Comparison of ENCODE assay signal across 9 cellular contexts in the genomic region with DNA sequence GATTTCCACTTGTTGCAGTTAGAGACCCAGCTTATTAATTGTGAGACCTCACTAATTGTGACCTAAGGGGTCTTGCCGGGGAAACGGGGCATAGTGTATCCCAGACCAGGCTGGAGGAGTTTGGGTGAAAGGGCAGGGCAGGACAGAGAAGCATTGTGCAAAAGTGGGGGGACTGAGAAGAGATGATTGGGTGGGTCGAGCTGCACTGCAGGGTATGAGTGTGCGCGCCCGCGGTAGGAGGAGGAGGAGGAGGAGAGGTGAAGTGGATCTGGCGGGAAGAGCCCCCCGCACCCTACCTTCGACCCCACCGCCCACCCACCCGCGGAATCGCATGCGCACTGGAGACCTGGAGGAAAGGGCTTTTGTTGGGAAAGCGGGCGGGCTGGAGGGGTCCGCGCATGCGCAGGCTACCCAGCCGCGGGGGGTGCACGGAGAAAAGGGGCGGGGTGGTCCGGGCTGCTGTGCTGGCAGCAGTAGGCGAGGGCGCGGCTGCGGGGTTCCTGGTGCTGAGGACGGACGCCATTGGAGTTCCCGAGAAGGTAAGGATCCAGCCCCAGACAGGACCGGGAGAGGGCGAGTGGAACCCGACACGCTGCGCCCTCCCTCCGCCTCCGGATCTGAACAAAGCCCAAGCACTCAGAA. TPM values are rescaled to one million over a fixed set of nuclear protein-coding genes. Genes with fewer than 3 reads are reported as not detected.
A peak's percentile ranks its signal among the peaks of the same experiment; 100 is the strongest.
DNase-seq lines count a peak whose midpoint lies in the region; ATAC-seq and TF ChIP-seq lines count a peak whose summit lies in the region.
"Not testable (repeated sequence)": the region's sequence is repeated elsewhere in the genome, so short reads cannot be mapped to it uniquely, and the experiment has no call there.
"Had no signal": no experiment of that assay in that cellular context is flagged by ENCODE, and none has a peak within 500 bp of the region (broad histone marks: within the 10 kb centered on the region; RNA-seq: fewer than 3 reads in every experiment).

A gene with protein sequence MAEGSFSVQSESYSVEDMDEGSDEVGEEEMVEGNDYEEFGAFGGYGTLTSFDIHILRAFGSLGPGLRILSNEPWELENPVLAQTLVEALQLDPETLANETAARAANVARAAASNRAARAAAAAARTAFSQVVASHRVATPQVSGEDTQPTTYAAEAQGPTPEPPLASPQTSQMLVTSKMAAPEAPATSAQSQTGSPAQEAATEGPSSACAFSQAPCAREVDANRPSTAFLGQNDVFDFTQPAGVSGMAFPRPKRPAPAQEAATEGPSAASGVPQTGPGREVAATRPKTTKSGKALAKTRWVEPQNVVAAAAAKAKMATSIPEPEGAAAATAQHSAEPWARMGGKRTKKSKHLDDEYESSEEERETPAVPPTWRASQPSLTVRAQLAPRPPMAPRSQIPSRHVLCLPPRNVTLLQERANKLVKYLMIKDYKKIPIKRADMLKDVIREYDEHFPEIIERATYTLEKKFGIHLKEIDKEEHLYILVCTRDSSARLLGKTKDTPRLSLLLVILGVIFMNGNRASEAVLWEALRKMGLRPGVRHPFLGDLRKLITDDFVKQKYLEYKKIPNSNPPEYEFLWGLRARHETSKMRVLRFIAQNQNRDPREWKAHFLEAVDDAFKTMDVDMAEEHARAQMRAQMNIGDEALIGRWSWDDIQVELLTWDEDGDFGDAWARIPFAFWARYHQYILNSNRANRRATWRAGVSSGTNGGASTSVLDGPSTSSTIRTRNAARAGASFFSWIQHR (plus strand): TSS at position 462 of the 642 bp plus-strand sequence. CDS start 1,035 bp downstream, outside the sequence.

- H3K36me3 Mint-ChIP-seq in activated T-cell treated with anti-CD3 and anti-CD28 coated beads, Interleukin-2, amount 50 U/mL, for 4 hours (ENCODE audit: insufficient read depth); endodermal cell (ENCODE audit: low read depth); type B pancreatic cell: not testable (repeated sequence)

- ATAC-seq in activated T-cell treated with anti-CD3 and anti-CD28 coated beads, Interleukin-2, amount 50 U/mL, for 4 hours = peak; percentile 60 to 73
- ATAC-seq in Right ventricle myocardium inferior (peak; percentile 26), mucosa of descending colon (peak; percentile 15)

- H3K9ac ChIP-seq in endodermal cell (ENCODE audit: extremely low read depth, low read length, poor library complexity, severe bottlenecking) = not testable (repeated sequence)

- not testable (repeated sequence) for H3K4me3 ChIP-seq in AG04450 (ENCODE audit: low read depth, low read length); endodermal cell (ENCODE audit: low read length); mucosa of descending colon; ovary

- H3K4me3 Mint-ChIP-seq in activated T-cell treated with anti-CD3 and anti-CD28 coated beads, Interleukin-2, amount 50 U/mL, for 4 hours; endodermal cell; type B pancreatic cell: not testable (repeated sequence)

- not testable (repeated sequence) for H3K9me3 Mint-ChIP-seq in activated T-cell treated with anti-CD3 and anti-CD28 coated beads, Interleukin-2, amount 50 U/mL, for 4 hours; endodermal cell; type B pancreatic cell

- not testable (repeated sequence) for TF ChIP-seq EP300 in ovary (IDR thresholded peaks at IDR 0.05)

- intact Hi-C loops in Right ventricle myocardium inferior (cut with DNase I); mucosa of descending colon (cut with DNase I, micrococcal nuclease); ovary (cut with DNase I): not testable (repeated sequence)

- not testable (repeated sequence) for H3K36me3 ChIP-seq in endodermal cell (ENCODE audit: control insufficient read depth, insufficient read depth, low read length); mucosa of descending colon (ENCODE audit: low read depth); ovary

- H3K27ac Mint-ChIP-seq in endodermal cell, type B pancreatic cell: not testable (repeated sequence)

- POLR2A ChIA-PET in AG04450 (lab: Yijun Ruan, JAX) = not testable (repeated sequence)

- not testable (repeated sequence) for H3K27me3 ChIP-seq in AG04450 (ENCODE audit: control insufficient read depth, insufficient read depth, low read length); endodermal cell (ENCODE audit: control insufficient read depth, insufficient read depth, low read length, poor library complexity, severe bottlenecking); ovary

- CTCF ChIA-PET in AG04450 (lab: Charles Lee) = not testable (repeated sequence)

- TF ChIP-seq CTCF in AG04450 (IDR thresholded peaks at IDR 0.05; ENCODE audit: low read depth, low read length); endodermal cell (conservative IDR thresholded peaks at IDR 0.05); mucosa of descending colon (IDR thresholded peaks at IDR 0.05); ovary (IDR thresholded peaks at IDR 0.05); type B pancreatic cell (conservative IDR thresholded peaks at IDR 0.05): not testable (repeated sequence)

- H3K9me3 ChIP-seq in AG04450 (ENCODE audit: control insufficient read depth, insufficient read depth, low read length); endodermal cell (ENCODE audit: control insufficient read depth, low read length); mucosa of descending colon; ovary: not testable (repeated sequence)

- not testable (repeated sequence) for H3K4me1 Mint-ChIP-seq in activated T-cell treated with anti-CD3 and anti-CD28 coated beads, Interleukin-2, amount 50 U/mL, for 4 hours (ENCODE audit: low read depth); endodermal cell; type B pancreatic cell (ENCODE audit: unreplicated experiment)

- not testable (repeated sequence) for H3K4me1 ChIP-seq in endodermal cell (ENCODE audit: control insufficient read depth, insufficient read depth, low read length); mucosa of descending colon (ENCODE audit: low read depth); ovary (ENCODE audit: insufficient read depth)

- no CpG with 5 or more reads among the region's 39 CpGs for WGBS in endodermal cell (ENCODE audit: insufficient coverage in 1 of 2, insufficient read length in 1 of 2), 2 experiments
- no CpG with 5 or more reads among the region's 39 CpGs for WGBS in ovary, 3 donors

- not testable (repeated sequence) for H3K27ac ChIP-seq in AG04450 (ENCODE audit: low read depth, low read length); endodermal cell (ENCODE audit: low read depth, low read length); ovary

- H3K27me3 Mint-ChIP-seq in activated T-cell treated with anti-CD3 and anti-CD28 coated beads, Interleukin-2, amount 50 U/mL, for 4 hours (ENCODE audit: low read depth); endodermal cell (ENCODE audit: insufficient read depth); type B pancreatic cell: not testable (repeated sequence)

- not testable (repeated sequence) for TF ChIP-seq POLR2A in ovary (IDR thresholded peaks at IDR 0.05)

- not testable (repeated sequence) for DNase-seq in AG04450 (ENCODE audit: low read depth, low spot score); LHCN-M2 (ENCODE audit: low read depth); activated T-cell treated with anti-CD3 and anti-CD28 coated beads, Interleukin-2, amount 50 U/mL, for 4 hours; endodermal cell; Right ventricle myocardium inferior (ENCODE audit: missing footprints); mucosa of descending colon; ovary; type B pancreatic cell (ENCODE audit: extremely low spot score, unreplicated experiment)

RNA-seq across cellular contexts. Expression of the gene that starts here (rescaled TPM):
- polyA plus RNA-seq in AG04450 (2011; rRNA removed) (20.6 and 24.4 TPM in 2 replicates), ovary (10 to 100 TPM; 11.0 to 21.6 TPM)
- polyA minus RNA-seq in AG04450 (2011; rRNA and poly(A)+ RNA removed) = 27.0 and 30.1 TPM in 2 replicates
- total RNA-seq in LHCN-M2 (2014; rRNA removed) (12.6 and 52.8 TPM in 2 replicates), endodermal cell (10 to 100 TPM; 74.5 to 78.4 TPM), Right ventricle myocardium inferior (0.27 TPM), mucosa of descending colon (1 to 10 TPM in 1 of 3 donors, under 1 TPM in 2; 0.49 to 8.5 (median 0.96) TPM), ovary (10 to 100 TPM in 4 of 7 donors, 1 to 10 TPM in 3; 1.3 to 25.3 (median 12.0) TPM), type B pancreatic cell (ENCODE audit: low replicate concordance) (84.8 and 102 TPM in 2 replicates)
- polyA plus RNA-seq in LHCN-M2 (2012) = 21.1 TPM
- 1 to 10 TPM in 1 of 3 donors, under 1 TPM in 2; 0.45 to 1.2 (median 0.60) TPM for total RNA-seq in activated T-cell treated with anti-CD3 and anti-CD28 coated beads, Interleukin-2, amount 50 U/mL, for 4 hours
- 100 TPM for polyA plus RNA-seq in endodermal cell (2013, experiment 1 of 2)
- 95.6 TPM for polyA plus RNA-seq in endodermal cell (2013, experiment 2 of 2)
- polyA plus RNA-seq: immature natural killer cell had no signal

Comparison
In these comparisons a context has a peak if more than half of its experiments do, and no peak if none do; other contexts are left out.
1. Peak in ATAC-seq in Right ventricle myocardium inferior; RNA of the gene not detected or under 1 TPM.
2. ATAC-seq: peak in every context shown above with its lines; median percentile 66 in activated T-cell treated with anti-CD3 and anti-CD28 coated beads, Interleukin-2, amount 50 U/mL, for 4 hours; 26 in Right ventricle myocardium inferior; 15 in mucosa of descending colon.